Comparison of ENCODE assay signal across 8 cellular contexts in the genomic region with DNA sequence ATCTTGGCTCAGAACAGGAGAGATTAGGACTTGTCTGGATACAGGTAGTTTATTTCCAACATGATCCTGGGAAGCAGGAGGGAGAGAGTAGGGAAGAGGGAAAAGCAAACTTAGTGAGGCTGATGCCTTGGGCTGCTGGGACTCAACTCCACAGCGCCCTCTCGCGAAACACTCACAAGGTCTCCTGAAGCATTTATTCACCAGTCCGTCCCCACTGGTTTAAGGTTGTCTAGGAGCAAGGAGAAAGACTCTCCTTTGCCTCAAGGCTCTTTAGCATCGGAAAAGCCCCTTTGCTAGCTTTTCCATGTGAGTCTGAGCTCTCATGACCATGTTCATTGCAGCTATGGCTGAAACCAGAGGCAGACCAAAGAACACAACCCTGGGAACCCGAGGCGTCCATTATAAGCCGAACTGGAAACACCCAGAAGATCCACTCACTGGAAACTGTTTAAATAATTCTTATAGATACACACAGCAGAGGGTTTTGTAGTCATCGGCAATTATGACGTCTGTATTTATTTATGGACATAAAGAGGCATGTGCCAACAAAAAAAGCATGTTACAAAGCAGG.
DNase-seq lines count a peak whose midpoint lies in the region; ATAC-seq and TF ChIP-seq lines count a peak whose summit lies in the region.

No MANE protein-coding gene starts in this region.

- ATAC-seq in GM18858 (IDR thresholded peaks at IDR 0.05; ENCODE audit: unreplicated experiment): no peak

- H4K20me1 ChIP-seq in PC-9 (ENCODE audit: insufficient read depth) (no peaks in the 10 kb centered on the region), mammary epithelial cell (ENCODE audit: insufficient read depth, low read length) (no peaks in the 10 kb centered on the region)

- H3K79me2 ChIP-seq in ACC112 (ENCODE audit: control insufficient read depth, insufficient read depth, low read length, unreplicated experiment) (no peaks in the 10 kb centered on the region), PC-9 (ENCODE audit: low read depth) (no peaks in the 10 kb centered on the region), mammary epithelial cell (ENCODE audit: insufficient read depth, low read length) (no peaks in the 10 kb centered on the region)

- H3K4me1 ChIP-seq in ACC112 (ENCODE audit: control insufficient read depth, insufficient read depth, low read length, unreplicated experiment): no peaks in the 10 kb centered on the region
- H3K4me1 ChIP-seq in PC-9 (replicated peaks; ENCODE audit: insufficient read depth): peaks cover 7% of the 10 kb centered on the region; the same call in 1 of the 2 replicates
- H3K4me1 ChIP-seq in mammary epithelial cell (ENCODE audit: insufficient read depth, low read length): no peaks in the 10 kb centered on the region

- CTCF ChIA-PET in PC-9 (lab: Charles Lee): interaction anchor here (0.6 kb wide), 1 partner anchor 552 kb away, joined by 3 read pairs; no protein-coding TSS in a partner anchor
- CTCF ChIA-PET in mammary epithelial cell (lab: Charles Lee; ENCODE audit: low non-redundant PET): no interaction called here

- BruUV-seq in PC-9 (replicated peaks; lab: Mats Ljungman, UMichigan) (no TSS peak), mammary epithelial cell (replicated peaks; lab: Mats Ljungman, UMichigan) (no TSS peak)

- H3K9ac ChIP-seq in mammary epithelial cell (ENCODE audit: insufficient read depth, low read length): no peak overlapping the region

- peak; percentile 69 for TF ChIP-seq CTCF in GM20000 (IDR thresholded peaks at IDR 0.05; ENCODE audit: extremely low read depth, missing control alignments)
- TF ChIP-seq CTCF in PC-9 (conservative IDR thresholded peaks at IDR 0.05): peak; percentile 76
- peak; percentile 56 to 71 for TF ChIP-seq CTCF in mammary epithelial cell (conservative IDR thresholded peaks at IDR 0.05 in 1 of 2, IDR thresholded peaks at IDR 0.05 in 1 of 2; ENCODE audit: extremely low read depth in 1 of 2, insufficient read depth in 1 of 2, low read depth in 1 of 2, low read length in 2 of 2)

- POLR2A ChIA-PET in PC-9 (lab: Charles Lee; ENCODE audit: unreplicated experiment): no interaction called here

- H2AFZ ChIP-seq in ACC112 (ENCODE audit: low read length, unreplicated experiment) (peak overlapping the region; percentile 40), PC-9 (no peak overlapping the region), mammary epithelial cell (ENCODE audit: low read depth, low read length) (peak overlapping the region; percentile 27)

- dilution Hi-C loops in mammary epithelial cell (cut with HindIII; ENCODE audit: low sequenced_read_pairs): no loop called here

- no peaks in the 10 kb centered on the region for H3K9me2 ChIP-seq in PC-9 (ENCODE audit: insufficient read depth)

- peaks cover 3% of the 10 kb centered on the region; the same call in 1 of the 2 replicates for H3F3A ChIP-seq in PC-9 (ENCODE audit: insufficient read depth, low read depth)

- intact Hi-C loops in PC-9 (cut with micrococcal nuclease; ENCODE audit: unreplicated experiment) (loop anchor here (1.0 to 5.0 kb wide), 5 partner anchors 80 to 631 kb away; no protein-coding TSS in a partner anchor), mammary epithelial cell (cut with micrococcal nuclease) (loop anchor here (1.0 to 5.0 kb wide), 2 partner anchors 169 to 610 kb away; no protein-coding TSS in a partner anchor)

- in situ Hi-C loops in mammary epithelial cell (cut with MboI; ENCODE audit: low sequenced_read_pairs in 2 of 2): no loop called here

- DNase-seq in GM20000 (ENCODE audit: low spot score) (peak; percentile 44), PC-9 (peak in 1 of 2 experiments; percentile 59), mammary epithelial cell (peak; percentile 25), inferior parietal cortex (ENCODE audit: extremely low spot score) (peak; percentile 72), NCI-H446 treated with DMSO at 0.1 percent for 48 hours (lab: John Stamatoyannopoulos, UW) (no peak)
- DNase-seq in stimulated activated CD4-positive, alpha-beta T cell treated with anti-CD3 and anti-CD28 coated beads, Interleukin-15, amount 100 ng/mL, for 24 hours: peak; percentile 54

- H3K36me3 ChIP-seq in ACC112 (ENCODE audit: insufficient read depth, low read length): no peaks in the 10 kb centered on the region
- H3K36me3 ChIP-seq in PC-9 (ENCODE audit: low read depth): no peaks in the 10 kb centered on the region
- H3K36me3 ChIP-seq in mammary epithelial cell (ENCODE audit: insufficient read depth, low read length): no peaks in the 10 kb centered on the region

- H3K4me3 ChIP-seq in ACC112 (ENCODE audit: low read depth, low read length): no peak overlapping the region
- H3K4me3 ChIP-seq in PC-9: no peak overlapping the region
- H3K4me3 ChIP-seq in mammary epithelial cell (replicated peaks in 1 of 3; ENCODE audit: insufficient read depth in 1 of 3, low read depth in 2 of 3, low read length in 3 of 3): no peak overlapping the region

- 62% methylated on average over 10 of the region's 10 CpGs for WGBS in mammary epithelial cell (ENCODE audit: low coverage, missing lambda C conversion rate)

- H3K4me2 ChIP-seq in PC-9 (no peak overlapping the region), mammary epithelial cell (ENCODE audit: insufficient read depth, low read depth, low read length) (peak overlapping the region; percentile 13)

- no peaks in the 10 kb centered on the region for H3K9me3 ChIP-seq in PC-9 (ENCODE audit: insufficient read depth, low read depth)
- no peaks in the 10 kb centered on the region for H3K9me3 ChIP-seq in mammary epithelial cell (replicated peaks; ENCODE audit: insufficient read depth, low read length)

- no peak overlapping the region for H3K27ac ChIP-seq in ACC112 (ENCODE audit: low read depth, low read length)
- H3K27ac ChIP-seq in PC-9: no peak overlapping the region
- no peak overlapping the region for H3K27ac ChIP-seq in mammary epithelial cell (ENCODE audit: insufficient read depth, low read depth, low read length)

- H3K27me3 ChIP-seq in ACC112 (ENCODE audit: insufficient read depth, low read length): no peaks in the 10 kb centered on the region
- no peaks in the 10 kb centered on the region for H3K27me3 ChIP-seq in PC-9 (ENCODE audit: insufficient read depth, low read depth)
- H3K27me3 ChIP-seq in mammary epithelial cell (ENCODE audit: insufficient read depth, low read length): no peaks in the 10 kb centered on the region
